18 cellular contexts compared by ENCODE assay signal in the genomic region with DNA sequence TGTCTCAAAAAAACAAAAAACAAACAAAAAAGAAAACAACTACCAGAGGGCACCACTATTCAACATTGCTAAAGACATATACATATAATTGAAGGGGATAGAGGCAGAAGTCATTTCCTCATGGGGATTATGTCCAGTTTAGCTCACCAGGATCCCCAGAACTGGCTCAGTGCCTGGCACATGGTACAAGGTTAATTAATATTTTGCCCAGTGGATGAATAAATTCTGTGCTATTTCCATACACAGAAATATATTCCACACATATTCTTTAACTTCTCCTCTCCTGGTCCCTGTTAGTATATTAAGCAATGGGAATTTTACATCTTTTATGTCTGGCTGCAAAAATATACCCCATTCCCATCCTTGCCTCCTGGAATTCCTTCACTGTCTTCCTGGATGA. TPM values are rescaled to one million over a fixed set of nuclear protein-coding genes. Genes with fewer than 3 reads are reported as not detected.
A peak's percentile ranks its signal among the peaks of the same experiment; 100 is the strongest.
DNase-seq lines count a peak whose midpoint lies in the region; ATAC-seq and TF ChIP-seq lines count a peak whose summit lies in the region.
"Had no signal": no experiment of that assay in that cellular context is flagged by ENCODE, and none has a peak within 500 bp of the region (broad histone marks: within the 10 kb centered on the region; RNA-seq: fewer than 3 reads in every experiment).

No MANE protein-coding gene starts in this region.

- H3K18ac ChIP-seq in mesenchymal stem cell (ENCODE audit: low read depth in 1 of 2, low read length in 2 of 2) = no peak overlapping the region

- peaks cover 0 to 22% (median 0%) of the 10 kb centered on the region in 8 donors for H3K9me3 Mint-ChIP-seq in CD4-positive, alpha-beta memory T cell
- no peaks in the 10 kb centered on the region for H3K9me3 Mint-ChIP-seq in type B pancreatic cell
- H3K9me3 Mint-ChIP-seq: CD8-positive, alpha-beta T cell had no signal

- H3K4me3 ChIP-seq in SK-N-SH (ENCODE audit: low read depth in 2 of 2, low read length in 1 of 2) (no peak overlapping the region), mesenchymal stem cell (ENCODE audit: insufficient read depth in 1 of 2, low read depth in 1 of 2, low read length in 2 of 2) (no peak overlapping the region), SJCRH30 (no peak overlapping the region)
- no peak overlapping the region for H3K4me3 ChIP-seq in CD4-positive, alpha-beta memory T cell (ENCODE audit: low read length in 2 of 2)
- H3K4me3 ChIP-seq: BLaER1, HAP-1, K562 had no signal

- H2BK120ac ChIP-seq in mesenchymal stem cell (ENCODE audit: low read depth, low read length) = no peak overlapping the region

- no peak overlapping the region for H2BK12ac ChIP-seq in mesenchymal stem cell (ENCODE audit: low read length in 2 of 2)

- H4K91ac ChIP-seq in mesenchymal stem cell (ENCODE audit: low read length) = no peak overlapping the region

- peak overlapping the region in 1 of 8 donors; percentile 8 for H3K4me3 Mint-ChIP-seq in CD4-positive, alpha-beta memory T cell
- peak overlapping the region; percentile 4 for H3K4me3 Mint-ChIP-seq in type B pancreatic cell
- H3K4me3 Mint-ChIP-seq: CD8-positive, alpha-beta T cell had no signal

- H3K27me3 ChIP-seq in SK-N-SH (ENCODE audit: insufficient read depth) (no peaks in the 10 kb centered on the region; the same call in 1 of the 2 replicates), mesenchymal stem cell (ENCODE audit: control insufficient read depth in 1 of 2, insufficient read depth in 1 of 2, low read length in 2 of 2) (peaks cover 0 to 17% of the 10 kb centered on the region in 2 experiments), SJCRH30 (peaks cover 3% of the 10 kb centered on the region)
- H3K27me3 ChIP-seq in CD4-positive, alpha-beta memory T cell (ENCODE audit: insufficient read depth, low read length) = no peaks in the 10 kb centered on the region

- H3F3A ChIP-seq in SK-N-SH (replicated peaks; ENCODE audit: insufficient read depth) = no peaks in the 10 kb centered on the region

- peaks cover 4 to 18% of the 10 kb centered on the region in 2 donors for H3K27me3 Mint-ChIP-seq in CD4-positive, alpha-beta memory T cell
- peaks cover 29% of the 10 kb centered on the region for H3K27me3 Mint-ChIP-seq in type B pancreatic cell

- H3K27ac Mint-ChIP-seq in CD4-positive, alpha-beta memory T cell = peak overlapping the region in 4 of 7 donors; percentile 18 to 99 (median 37)
- H3K27ac Mint-ChIP-seq in type B pancreatic cell = peak overlapping the region; percentile 99
- H3K27ac Mint-ChIP-seq: CD8-positive, alpha-beta T cell had no signal

- H3K4me2 ChIP-seq in SK-N-SH (no peak overlapping the region), mesenchymal stem cell (ENCODE audit: low read length, poor library complexity, severe bottlenecking) (no peak overlapping the region)
- H3K4me2 ChIP-seq: BLaER1 had no signal

- H3K14ac ChIP-seq in mesenchymal stem cell (ENCODE audit: low read length in 2 of 2) = no peak overlapping the region

- no peak overlapping the region for H4K8ac ChIP-seq in mesenchymal stem cell (ENCODE audit: low read length)

- DNase-seq in SK-N-SH (no peak), mesenchymal stem cell (peak; percentile 56), type B pancreatic cell (ENCODE audit: extremely low spot score, unreplicated experiment) (no peak), SJCRH30 (no peak)
- peak in 1 of 5 donors; percentile 30 for DNase-seq in CD4-positive, alpha-beta memory T cell
- DNase-seq: AML-193; CD8-positive, alpha-beta T cell; COR-L47; DMS153; DMS79 treated with DMSO at 0.1 percent for 48 hours; EL had no signal

- no peaks in the 10 kb centered on the region for H3K9me2 ChIP-seq in SK-N-SH

- H2AFZ ChIP-seq in SK-N-SH (ENCODE audit: low read depth) = no peak overlapping the region
- no peak overlapping the region for H2AFZ ChIP-seq in mesenchymal stem cell (ENCODE audit: low read depth, low read length)

- H2BK5ac ChIP-seq in mesenchymal stem cell (ENCODE audit: low read depth, low read length, poor library complexity, severe bottlenecking) = no peak overlapping the region

- intact Hi-C loops in CD4-positive, alpha-beta memory T cell (cut with micrococcal nuclease) = no loop called here

- H4K20me1 ChIP-seq in SK-N-SH (ENCODE audit: insufficient read depth) = peaks cover 13% of the 10 kb centered on the region; the same call in 1 of the 2 replicates

- peaks cover 12 to 28% of the 10 kb centered on the region in 2 donors for H3K36me3 Mint-ChIP-seq in CD4-positive, alpha-beta memory T cell
- H3K36me3 Mint-ChIP-seq in type B pancreatic cell = peaks cover 22% of the 10 kb centered on the region

- no peak for TF ChIP-seq RAD21 in SK-N-SH (IDR thresholded peaks at IDR 0.05; ENCODE audit: low read length)

- H3K27ac ChIP-seq in SK-N-SH (ENCODE audit: low read depth in 2 of 2, low read length in 1 of 2) (no peak overlapping the region), mesenchymal stem cell (ENCODE audit: low read length, poor library complexity, severe bottlenecking) (no peak overlapping the region), SJCRH30 (no peak overlapping the region)
- H3K27ac ChIP-seq in CD4-positive, alpha-beta memory T cell (ENCODE audit: low read depth, low read length) = no peak overlapping the region
- H3K27ac ChIP-seq: 22Rv1, BLaER1 had no signal

- no peak overlapping the region for H2BK15ac ChIP-seq in mesenchymal stem cell (ENCODE audit: low read depth, poor library complexity, severe bottlenecking)

- H3K4me1 ChIP-seq in SK-N-SH (ENCODE audit: control insufficient read depth in 1 of 2, insufficient read depth in 2 of 2, low read depth in 1 of 2, low read length in 1 of 2) (peaks cover 0 to 2% of the 10 kb centered on the region in 2 experiments; a peak in 1 of 4 replicates), mesenchymal stem cell (ENCODE audit: control insufficient read depth, insufficient read depth, low read depth, low read length) (no peaks in the 10 kb centered on the region), SJCRH30 (no peaks in the 10 kb centered on the region)
- H3K4me1 ChIP-seq in CD4-positive, alpha-beta memory T cell (ENCODE audit: insufficient read depth, low read length) = no peaks in the 10 kb centered on the region
- H3K4me1 ChIP-seq: HAP-1 had no signal

- H3K36me3 ChIP-seq in SK-N-SH (replicated peaks in 1 of 2; ENCODE audit: control insufficient read depth in 1 of 2, insufficient read depth in 2 of 2, low read length in 1 of 2) (peaks cover 0 to 13% of the 10 kb centered on the region in 2 experiments), mesenchymal stem cell (ENCODE audit: control insufficient read depth in 1 of 2, insufficient read depth in 2 of 2, low read depth in 1 of 2, low read length in 2 of 2) (peaks cover 8 to 19% of the 10 kb centered on the region in 2 experiments), SJCRH30 (no peaks in the 10 kb centered on the region)
- H3K36me3 ChIP-seq in CD4-positive, alpha-beta memory T cell (ENCODE audit: insufficient read depth, low read length) = no peaks in the 10 kb centered on the region
- H3K36me3 ChIP-seq: HAP-1 had no signal

- ATAC-seq in SK-N-SH treated with all-trans-retinoic acid at 6 μM for 48 hours (peak; percentile 1; the same call in 2 of the 3 replicates), GM21825 (IDR thresholded peaks at IDR 0.05; ENCODE audit: unreplicated experiment) (no peak), HG03159 (IDR thresholded peaks at IDR 0.05; ENCODE audit: unreplicated experiment) (no peak)
- ATAC-seq: CD8-positive, alpha-beta T cell; K562 had no signal

- TF ChIP-seq CTCF in SK-N-SH (IDR thresholded peaks at IDR 0.05) = no peak
- TF ChIP-seq CTCF in type B pancreatic cell (conservative IDR thresholded peaks at IDR 0.05) = no peak

- no peaks in the 10 kb centered on the region for H3K79me2 ChIP-seq in SK-N-SH (ENCODE audit: insufficient read depth)

- POLR2A ChIA-PET in SK-N-SH (lab: Yijun Ruan, JAX) = no interaction called here
- POLR2A ChIA-PET in CD4-positive, alpha-beta memory T cell (lab: Charles Lee; ENCODE audit: partially characterized antibody) = interaction anchor here (0.6 to 1.9 kb wide), 2 partner anchors 9 to 27 kb away, joined by 3 to 7 read pairs; no protein-coding TSS in a partner anchor

- H3K79me1 ChIP-seq in mesenchymal stem cell (replicated peaks; ENCODE audit: low read length, poor library complexity, severe bottlenecking) = no peaks in the 10 kb centered on the region

- H3K9me3 ChIP-seq in SK-N-SH (no peaks in the 10 kb centered on the region), mesenchymal stem cell (ENCODE audit: control insufficient read depth, low read length) (no peaks in the 10 kb centered on the region), SJCRH30 (replicated peaks) (no peaks in the 10 kb centered on the region)
- no peaks in the 10 kb centered on the region for H3K9me3 ChIP-seq in CD4-positive, alpha-beta memory T cell (ENCODE audit: control insufficient read depth in 1 of 2, low read length in 2 of 2)
- H3K9me3 ChIP-seq: BLaER1, HAP-1 had no signal

- no peak overlapping the region for H3K23ac ChIP-seq in mesenchymal stem cell (ENCODE audit: low read length in 2 of 2)

- H2AK5ac ChIP-seq in mesenchymal stem cell (ENCODE audit: low read length, severe bottlenecking) = no peak overlapping the region

- CTCF ChIA-PET in SK-N-SH (lab: Yijun Ruan, JAX) = interaction anchor here (0.6 to 2.3 kb wide), 5 partner anchors 10 to 203 kb away, joined by 3 to 8 read pairs (median 3); no protein-coding TSS in a partner anchor
- CTCF ChIA-PET in CD4-positive, alpha-beta memory T cell (lab: Charles Lee; ENCODE audit: partially characterized antibody) = interaction anchor here (0.7 to 2.2 kb wide), 2 partner anchors 10 to 194 kb away, joined by 3 to 11 read pairs; no protein-coding TSS in a partner anchor

- no peak overlapping the region for H3K4ac ChIP-seq in mesenchymal stem cell (ENCODE audit: low read depth in 1 of 2, low read length in 2 of 2)

- H3K4me1 Mint-ChIP-seq in CD4-positive, alpha-beta memory T cell = peaks cover 6 to 34% (median 9%) of the 10 kb centered on the region in 4 donors
- H3K4me1 Mint-ChIP-seq in type B pancreatic cell (ENCODE audit: unreplicated experiment) = peaks cover 29% of the 10 kb centered on the region

- no peak for TF ChIP-seq EP300 in SK-N-SH (IDR thresholded peaks at IDR 0.05; ENCODE audit: borderline replicate concordance in 1 of 2, low read depth in 1 of 2, low read length in 1 of 2)

- no peak overlapping the region for H3K9ac ChIP-seq in SK-N-SH
- H3K9ac ChIP-seq in mesenchymal stem cell (ENCODE audit: low read length) = no peak overlapping the region
- H3K9ac ChIP-seq: BLaER1 had no signal

RNA-seq across cellular contexts. Expression of a gene that starts 6.7 kb away (rescaled TPM):
- polyA plus RNA-seq in SK-N-SH (2012; rRNA removed) = 285 and 309 TPM in 2 replicates
- 143 and 157 TPM in 2 replicates for polyA plus RNA-seq in SK-N-SH (2012; cell fraction: cytosol; rRNA removed)
- polyA plus RNA-seq in SK-N-SH (2012; cell fraction: nucleus; rRNA removed) = 1,026 and 1,160 TPM in 2 replicates
- 1 to 10 TPM; 4.1 to 4.3 TPM for total RNA-seq in CD4-positive, alpha-beta memory T cell
- polyA plus RNA-seq in CD4-positive, alpha-beta memory T cell = 100 to 1,000 TPM; 162 to 519 TPM
- 587 TPM for polyA plus RNA-seq in mesenchymal stem cell (2013, experiment 1 of 2)
- 551 TPM for polyA plus RNA-seq in mesenchymal stem cell (2013, experiment 2 of 2)
- 214 and 974 TPM in 2 replicates for total RNA-seq in type B pancreatic cell (ENCODE audit: low replicate concordance)
- total RNA-seq in SJCRH30 (2014; rRNA removed; shearing (Covaris generic)) = 2.9 and 3.1 TPM in 2 replicates

Comparison
In these comparisons a context has a peak if more than half of its experiments do, and no peak if none do; other contexts are left out.
1. RNA of a gene that starts 6.7 kb away (total RNA-seq): 214 to 974 TPM in type B pancreatic cell; 4.1 to 4.3 TPM in CD4-positive, alpha-beta memory T cell and 2.9 to 3.1 TPM in SJCRH30; every median in the first group is over 10 times any median in the second.